ENCODE assay signal across 15 cellular contexts in the genomic region with DNA sequence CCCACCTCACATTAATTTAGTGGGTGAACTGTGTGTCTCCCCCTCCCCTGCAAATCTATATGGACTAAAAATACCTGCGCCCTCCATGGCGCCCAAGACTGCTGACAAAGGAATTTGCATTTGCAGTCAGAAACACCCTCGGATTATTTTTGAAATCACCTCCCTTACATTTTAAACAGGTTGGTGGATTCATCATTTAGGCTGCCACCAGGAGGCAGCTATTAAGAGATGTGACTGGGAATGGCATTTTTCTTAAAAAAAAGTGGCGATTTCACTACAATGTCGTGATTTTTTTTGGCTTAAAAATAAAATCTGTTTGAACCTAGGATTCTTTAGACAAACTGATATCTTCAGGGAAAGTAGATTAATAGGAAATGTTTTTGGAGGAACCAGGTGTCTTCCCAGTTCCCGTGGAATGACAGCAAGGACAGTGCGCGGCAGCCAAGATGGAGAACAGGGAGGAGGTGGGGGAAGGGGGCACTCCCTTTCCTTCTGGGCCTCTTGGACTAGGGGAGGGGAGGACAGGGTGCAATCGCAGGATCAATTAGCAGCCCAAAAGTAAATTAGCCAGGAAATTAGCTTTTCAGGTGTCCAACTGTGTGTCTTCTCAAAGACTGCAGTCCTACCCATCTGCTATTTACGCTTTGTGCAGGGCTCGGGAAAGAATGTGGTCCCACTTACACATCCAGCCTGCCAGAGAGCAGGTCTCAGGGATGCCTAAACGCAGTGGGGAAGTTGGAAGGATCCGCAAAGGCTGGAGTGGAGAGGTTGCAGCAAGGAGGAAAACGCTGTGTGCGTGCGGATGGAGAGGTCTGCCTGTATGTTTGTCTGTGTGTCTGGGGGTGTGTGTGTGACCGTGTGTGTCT.
DNase-seq lines count a peak whose midpoint lies in the region; ATAC-seq, FAIRE-seq and TF ChIP-seq lines count a peak whose summit lies in the region.
"Had no signal": no experiment of that assay in that cellular context is flagged by ENCODE, and none has a peak within 500 bp of the region (broad histone marks: within the 10 kb centered on the region; RNA-seq: fewer than 3 reads in every experiment).

No MANE protein-coding gene starts in this region.

- H3K36me3 ChIP-seq in astrocyte (ENCODE audit: insufficient read depth, low read length): no peaks in the 10 kb centered on the region
- H3K36me3 ChIP-seq in fibroblast of lung (ENCODE audit: control insufficient read depth, insufficient read depth, low read length): no peaks in the 10 kb centered on the region
- H3K36me3 ChIP-seq in parathyroid adenoma (ENCODE audit: control insufficient read depth, insufficient read depth, low read length): no peaks in the 10 kb centered on the region
- H3K36me3 ChIP-seq: gastrocnemius medialis, neutrophil had no signal

- H3K4me2 ChIP-seq in astrocyte (ENCODE audit: low read length) (no peak overlapping the region), fibroblast of lung (ENCODE audit: extremely low read depth, insufficient read depth, low read length) (no peak overlapping the region), parathyroid adenoma (ENCODE audit: low read length) (no peak overlapping the region)

- peaks cover 8% of the 10 kb centered on the region for H3K4me1 ChIP-seq in astrocyte (ENCODE audit: insufficient read depth, low read length)
- no peaks in the 10 kb centered on the region for H3K4me1 ChIP-seq in fibroblast of lung (ENCODE audit: control insufficient read depth, extremely low read depth, insufficient read depth, low read length)
- H3K4me1 ChIP-seq in parathyroid adenoma: peaks cover 47% of the 10 kb centered on the region
- H3K4me1 ChIP-seq: gastrocnemius medialis had no signal

- H3K9me3 Mint-ChIP-seq in astrocyte (ENCODE audit: unreplicated experiment): no peaks in the 10 kb centered on the region
- H3K9me3 Mint-ChIP-seq in natural killer cell treated with Interleukin-12 subunit alpha and Interleukin-12 subunit beta and Interleukin-15 and Interleukin-18, amount 100 ng/mL, for 72 hours: peaks cover 12% of the 10 kb centered on the region

- DNase-seq in HFF-Myc (ENCODE audit: extremely low read depth, low read depth) (no peak), astrocyte (ENCODE audit: low read depth) (no peak), fibroblast of lung (ENCODE audit: low read depth in 2 of 2) (no peak), activated gamma-delta T cell (lab: John Stamatoyannopoulos, UW) (no peak)
- DNase-seq in natural killer cell treated with Interleukin-12 subunit alpha and Interleukin-12 subunit beta and Interleukin-15 and Interleukin-18, amount 100 ng/mL, for 72 hours (ENCODE audit: low spot score): no peak
- DNase-seq: activated gamma-delta T cell treated with Interleukin-2 at 50 U/mL for 16 hours; CD8-positive, alpha-beta memory T cell had no signal

- peaks cover 15% of the 10 kb centered on the region for H3K4me1 Mint-ChIP-seq in astrocyte (ENCODE audit: low read depth, unreplicated experiment)
- peaks cover 0 to 2% of the 10 kb centered on the region in 2 donors for H3K4me1 Mint-ChIP-seq in natural killer cell treated with Interleukin-12 subunit alpha and Interleukin-12 subunit beta and Interleukin-15 and Interleukin-18, amount 100 ng/mL, for 72 hours (ENCODE audit: low read depth in 2 of 2)
- H3K4me1 Mint-ChIP-seq: CD8-positive, alpha-beta memory T cell had no signal

- ATAC-seq in natural killer cell treated with Interleukin-12 subunit alpha and Interleukin-12 subunit beta and Interleukin-15 and Interleukin-18, amount 100 ng/mL, for 72 hours: no peak
- no peak for ATAC-seq in GM19351 (IDR thresholded peaks at IDR 0.05; ENCODE audit: unreplicated experiment)
- ATAC-seq: gastrocnemius medialis, left colon had no signal

- H3K27ac ChIP-seq in astrocyte (ENCODE audit: low read depth, low read length) (no peak overlapping the region), fibroblast of lung (ENCODE audit: insufficient read depth, low read length) (no peak overlapping the region), parathyroid adenoma (peak overlapping the region; percentile 39)
- H3K27ac ChIP-seq: gastrocnemius medialis, GM23248, neutrophil had no signal

- peak; percentile 5 for TF ChIP-seq CTCF in HFF-Myc (IDR thresholded peaks at IDR 0.05; ENCODE audit: low read depth, low read length, missing control alignments)
- TF ChIP-seq CTCF in astrocyte (IDR thresholded peaks at IDR 0.05; ENCODE audit: insufficient read depth, low read depth, low read length): peak; percentile 9
- peak; percentile 7 to 18 for TF ChIP-seq CTCF in fibroblast of lung (conservative IDR thresholded peaks at IDR 0.05 in 1 of 2, IDR thresholded peaks at IDR 0.05 in 1 of 2; ENCODE audit: low read depth in 1 of 2, low read length in 2 of 2)
- TF ChIP-seq CTCF in parathyroid adenoma (IDR thresholded peaks at IDR 0.05): peak; percentile 35

- no peaks in the 10 kb centered on the region for H3K36me3 Mint-ChIP-seq in astrocyte (ENCODE audit: low read depth, unreplicated experiment)
- no peaks in the 10 kb centered on the region for H3K36me3 Mint-ChIP-seq in natural killer cell treated with Interleukin-12 subunit alpha and Interleukin-12 subunit beta and Interleukin-15 and Interleukin-18, amount 100 ng/mL, for 72 hours

- peaks cover 6% of the 10 kb centered on the region for H3K27me3 Mint-ChIP-seq in astrocyte (ENCODE audit: low read depth, unreplicated experiment)
- peaks cover 0 to 3% of the 10 kb centered on the region in 2 donors for H3K27me3 Mint-ChIP-seq in natural killer cell treated with Interleukin-12 subunit alpha and Interleukin-12 subunit beta and Interleukin-15 and Interleukin-18, amount 100 ng/mL, for 72 hours
- H3K27me3 Mint-ChIP-seq: CD8-positive, alpha-beta memory T cell had no signal

- H3K79me2 ChIP-seq in astrocyte (ENCODE audit: insufficient read depth, low read length) (no peaks in the 10 kb centered on the region), fibroblast of lung (ENCODE audit: control insufficient read depth, insufficient read depth, low read length) (no peaks in the 10 kb centered on the region), parathyroid adenoma (no peaks in the 10 kb centered on the region)

- H3K4me3 ChIP-seq in HFF-Myc (replicated peaks; ENCODE audit: low read depth, low read length) (no peak overlapping the region), astrocyte (ENCODE audit: insufficient read depth, low read depth, low read length) (no peak overlapping the region), fibroblast of lung (replicated peaks in 1 of 4; ENCODE audit: control extremely low read depth in 1 of 4, insufficient read depth in 1 of 4, low read depth in 3 of 4, low read length in 4 of 4) (no peak overlapping the region), parathyroid adenoma (ENCODE audit: low read depth, low read length) (no peak overlapping the region)
- H3K4me3 ChIP-seq: gastrocnemius medialis, GM23248 had no signal

- H3K9me3 ChIP-seq in astrocyte (ENCODE audit: insufficient read depth, low read depth, low read length) (no peaks in the 10 kb centered on the region), fibroblast of lung (ENCODE audit: control insufficient read depth, insufficient read depth, low read depth, low read length) (no peaks in the 10 kb centered on the region), parathyroid adenoma (ENCODE audit: control insufficient read depth, low read length) (no peaks in the 10 kb centered on the region)
- H3K9me3 ChIP-seq: gastrocnemius medialis, neutrophil had no signal

- H4K20me1 ChIP-seq in astrocyte (ENCODE audit: insufficient read depth, low read length) (no peaks in the 10 kb centered on the region), fibroblast of lung (ENCODE audit: control insufficient read depth, extremely low read depth, insufficient read depth, low read length) (no peaks in the 10 kb centered on the region)

- H3K27ac Mint-ChIP-seq in astrocyte (ENCODE audit: unreplicated experiment): no peak overlapping the region
- no peak overlapping the region for H3K27ac Mint-ChIP-seq in natural killer cell treated with Interleukin-12 subunit alpha and Interleukin-12 subunit beta and Interleukin-15 and Interleukin-18, amount 100 ng/mL, for 72 hours
- H3K27ac Mint-ChIP-seq: CD8-positive, alpha-beta memory T cell had no signal

- no peak overlapping the region for H3K9ac ChIP-seq in astrocyte (ENCODE audit: low read length)
- H3K9ac ChIP-seq in fibroblast of lung (ENCODE audit: insufficient read depth, low read length): no peak overlapping the region
- H3K9ac ChIP-seq in parathyroid adenoma: no peak overlapping the region
- H3K9ac ChIP-seq: GM23248 had no signal

- H2AFZ ChIP-seq in astrocyte (ENCODE audit: low read depth, low read length) (no peak overlapping the region), fibroblast of lung (ENCODE audit: low read length) (no peak overlapping the region), parathyroid adenoma (peak overlapping the region; percentile 42)
- H2AFZ ChIP-seq: GM23248 had no signal

- no peak for FAIRE-seq in astrocyte (lab: Jason Lieb, UNC)
- FAIRE-seq: colon, endometrium had no signal

- no peak overlapping the region for H3K4me3 Mint-ChIP-seq in astrocyte (ENCODE audit: unreplicated experiment)
- H3K4me3 Mint-ChIP-seq in natural killer cell treated with Interleukin-12 subunit alpha and Interleukin-12 subunit beta and Interleukin-15 and Interleukin-18, amount 100 ng/mL, for 72 hours: no peak overlapping the region
- H3K4me3 Mint-ChIP-seq: CD8-positive, alpha-beta memory T cell had no signal

- H3K27me3 ChIP-seq in astrocyte (ENCODE audit: insufficient read depth, low read length): no peaks in the 10 kb centered on the region
- H3K27me3 ChIP-seq in fibroblast of lung (ENCODE audit: control insufficient read depth, insufficient read depth, low read length): no peaks in the 10 kb centered on the region
- H3K27me3 ChIP-seq in parathyroid adenoma (ENCODE audit: control insufficient read depth, insufficient read depth, low read length): no peaks in the 10 kb centered on the region
- H3K27me3 ChIP-seq: gastrocnemius medialis, neutrophil had no signal
